ENCODE assay signal across 27 cellular contexts in the genomic region with DNA sequence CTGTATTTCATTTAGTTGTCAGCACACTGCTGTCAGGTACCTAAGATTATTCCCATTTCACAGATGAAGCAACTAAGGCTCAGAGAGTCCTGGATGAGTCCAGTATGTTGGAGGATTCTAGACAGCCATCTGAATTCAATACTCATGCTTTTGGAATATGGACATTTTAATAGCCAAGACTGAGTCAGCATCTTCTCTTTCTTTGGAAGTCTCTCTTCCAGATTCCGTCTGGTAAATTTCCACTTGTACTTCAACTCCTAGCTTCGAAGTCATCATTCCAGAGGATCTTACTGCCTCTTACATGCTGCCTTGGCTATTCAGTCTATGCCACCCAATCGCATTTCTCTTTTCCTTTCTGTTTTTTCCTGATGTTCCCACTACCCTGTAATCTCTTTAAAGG.
"Had no signal": no experiment of that assay in that cellular context is flagged by ENCODE, and none has a peak within 500 bp of the region (broad histone marks: within the 10 kb centered on the region; RNA-seq: fewer than 3 reads in every experiment).

No MANE protein-coding gene starts in this region.

- H3K4me3 ChIP-seq: coronary artery had no signal

- DNase-seq: activated B cell treated with CpG ODN at 0.5 μM for 24 hours; activated CD4-positive, alpha-beta T cell treated with anti-CD3 and anti-CD28 coated beads for 48 hours; activated CD4-positive, alpha-beta T cell treated with anti-CD3 and anti-CD28 coated beads, Interleukin-2, amount 50 U/mL, for 1 hour; activated CD4-positive, alpha-beta T cell treated with anti-CD3 and anti-CD28 coated beads, Interleukin-2, amount 50 U/mL, for 48 hours; activated CD8-positive, alpha-beta memory T cell treated with anti-CD3 and anti-CD28 coated beads for 24 hours; activated CD8-positive, alpha-beta T cell treated with anti-CD3 and anti-CD28 coated beads for 36 hours; activated effector memory CD4-positive, alpha-beta T cell treated with Interleukin-2 at 50 U/mL for 16 hours; activated gamma-delta T cell treated with Interleukin-2 at 50 U/mL for 16 hours; activated naive CD4-positive, alpha-beta T cell treated with anti-CD3 and anti-CD28 coated beads, Interleukin-2, amount 50 U/mL, for 16 hours; activated naive CD4-positive, alpha-beta T cell treated with Interleukin-2 at 50 U/mL for 16 hours; activated T-cell treated with anti-CD3 and anti-CD28 coated beads, Interleukin-2, amount 50 U/mL, for 4 hours; amniotic stem cell; anterior cingulate cortex; brain microvascular endothelial cell; dermis blood vessel endothelial cell; effector CD4-positive, alpha-beta T cell; foreskin fibroblast; head of caudate nucleus; hippocampal formation; T1000; WERI-Rb-1 had no signal

- H3K36me3 Mint-ChIP-seq: activated naive CD8-positive, alpha-beta T cell had no signal

- H3K27ac Mint-ChIP-seq: activated B cell treated with CpG ODN at 0.5 μM for 24 hours; activated CD8-positive, alpha-beta T cell treated with anti-CD3 and anti-CD28 coated beads for 36 hours; activated naive CD8-positive, alpha-beta T cell; activated T-helper 17 cell treated with anti-CD3 and anti-CD28 coated beads, Interleukin-2, amount 50 U/mL, for 72 hours; T-helper 2 cell treated with Interferon-gamma antibody and Interleukin-4, amounts not matched to agents 5 μg/mL and 100 μg/mL, for 36 hours had no signal

- H3K4me1 Mint-ChIP-seq: activated T-helper 17 cell treated with anti-CD3 and anti-CD28 coated beads, Interleukin-2, amount 50 U/mL, for 72 hours; central memory CD8-positive, alpha-beta T cell had no signal

- ATAC-seq: activated CD4-positive, CD25-positive, alpha-beta regulatory T cell treated with anti-CD3 and anti-CD28 coated beads, Interleukin-2, amount 50 U/mL, for 24 hours; activated CD8-positive, alpha-beta T cell treated with anti-CD3 and anti-CD28 coated beads for 36 hours; activated T-cell treated with anti-CD3 and anti-CD28 coated beads, Interleukin-2, amount 50 U/mL, for 4 hours; activated T-helper 17 cell treated with anti-CD3 and anti-CD28 coated beads, Interleukin-2, amount 50 U/mL, for 72 hours had no signal

- H3K9me3 Mint-ChIP-seq: activated B cell treated with CpG ODN at 0.5 μM for 24 hours; activated CD8-positive, alpha-beta T cell treated with anti-CD3 and anti-CD28 coated beads for 36 hours; activated T-cell treated with anti-CD3 and anti-CD28 coated beads, Interleukin-2, amount 50 U/mL, for 4 hours; activated T-helper 17 cell treated with anti-CD3 and anti-CD28 coated beads, Interleukin-2, amount 50 U/mL, for 72 hours; central memory CD8-positive, alpha-beta T cell; T-helper 2 cell treated with Interferon-gamma antibody and Interleukin-4, amounts not matched to agents 5 μg/mL and 100 μg/mL, for 36 hours had no signal

- H3K4me3 Mint-ChIP-seq: activated B cell treated with CpG ODN at 0.5 μM for 24 hours; activated CD8-positive, alpha-beta T cell treated with anti-CD3 and anti-CD28 coated beads for 36 hours; activated naive CD8-positive, alpha-beta T cell; activated T-cell treated with anti-CD3 and anti-CD28 coated beads, Interleukin-2, amount 50 U/mL, for 4 hours; activated T-helper 17 cell treated with anti-CD3 and anti-CD28 coated beads, Interleukin-2, amount 50 U/mL, for 72 hours; central memory CD8-positive, alpha-beta T cell; T-helper 2 cell treated with Interferon-gamma antibody and Interleukin-4, amounts not matched to agents 5 μg/mL and 100 μg/mL, for 36 hours had no signal
